Comparison of ENCODE assay signal across 2 cellular contexts in the genomic region with DNA sequence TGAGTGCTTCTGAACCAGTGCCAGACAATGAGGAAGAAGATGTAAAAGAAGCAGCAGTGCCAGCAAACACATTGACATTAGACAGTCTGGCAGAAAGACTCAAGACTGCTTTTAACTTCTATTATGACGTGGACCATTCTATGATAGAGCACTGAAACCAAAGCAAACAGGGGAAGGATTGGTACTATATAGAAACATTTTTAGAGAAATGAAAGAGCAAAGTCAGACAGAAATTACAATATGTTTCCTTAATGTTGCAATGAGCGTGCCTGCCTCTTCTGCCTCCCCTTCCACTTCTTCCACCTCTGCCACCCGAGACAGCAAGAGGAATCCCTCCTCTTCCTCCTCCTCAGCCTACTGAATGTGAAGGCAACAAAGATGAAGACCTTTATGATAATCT.
TF ChIP-seq lines count a peak whose summit lies in the region.

No MANE protein-coding gene starts in this region.

TF ChIP-seq in liver, 16 proteins besides CTCF, POLR2A, EP300 and RAD21:
- peak; percentile 30 for TF ChIP-seq MAX (IDR thresholded peaks at IDR 0.05)
- TF ChIP-seq TAF1 (conservative IDR thresholded peaks at IDR 0.05): no peak
- TF ChIP-seq ZBTB33 (IDR thresholded peaks at IDR 0.05): no peak

TF ChIP-seq in HepG2, 621 proteins besides CTCF, POLR2A, EP300 and RAD21:
- TF ChIP-seq TCF7 (IDR thresholded peaks at IDR 0.05; ENCODE audit: low read depth) (no peak), ZNF619 (CRISPR knock-in tag; IDR thresholded peaks at IDR 0.05) (no peak), ZNF20 (CRISPR knock-in tag; IDR thresholded peaks at IDR 0.05) (no peak), ZNF766 (CRISPR knock-in tag; IDR thresholded peaks at IDR 0.05; ENCODE audit: borderline replicate concordance) (no peak), ZNF570 (CRISPR knock-in tag; IDR thresholded peaks at IDR 0.05; ENCODE audit: borderline replicate concordance) (no peak), MXI1 (IDR thresholded peaks at IDR 0.05; ENCODE audit: borderline replicate concordance, low read depth, low read length) (no peak), ATF7-NPFF (CRISPR knock-in tag; IDR thresholded peaks at IDR 0.05; ENCODE audit: low read depth) (no peak), ZNF879 (CRISPR knock-in tag; IDR thresholded peaks at IDR 0.05) (no peak)
- TF ChIP-seq, protein P1, sequence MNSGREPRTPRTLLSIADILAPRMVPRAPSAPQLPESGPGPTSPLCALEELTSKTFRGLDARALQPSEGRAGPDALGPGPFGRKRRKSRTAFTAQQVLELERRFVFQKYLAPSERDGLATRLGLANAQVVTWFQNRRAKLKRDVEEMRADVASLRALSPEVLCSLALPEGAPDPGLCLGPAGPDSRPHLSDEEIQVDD (CRISPR knock-in tag; IDR thresholded peaks at IDR 0.05; ENCODE audit: borderline replicate concordance): no peak
- TF ChIP-seq, protein P2, sequence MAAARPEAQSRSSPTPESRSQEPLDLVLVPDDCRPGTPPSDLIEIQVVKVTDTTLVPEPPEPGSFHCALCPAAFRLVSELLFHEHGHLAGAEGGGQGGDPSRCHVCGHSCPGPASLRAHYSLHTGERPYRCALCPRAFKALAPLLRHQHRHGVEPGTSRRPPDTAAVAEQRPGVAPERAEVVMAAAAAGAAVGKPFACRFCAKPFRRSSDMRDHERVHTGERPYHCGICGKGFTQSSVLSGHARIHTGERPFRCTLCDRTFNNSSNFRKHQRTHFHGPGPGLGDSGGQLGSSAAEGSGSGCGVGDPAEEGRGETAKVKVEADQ (CRISPR knock-in tag; IDR thresholded peaks at IDR 0.05; ENCODE audit: borderline replicate concordance): no peak
